In the genomic region with DNA sequence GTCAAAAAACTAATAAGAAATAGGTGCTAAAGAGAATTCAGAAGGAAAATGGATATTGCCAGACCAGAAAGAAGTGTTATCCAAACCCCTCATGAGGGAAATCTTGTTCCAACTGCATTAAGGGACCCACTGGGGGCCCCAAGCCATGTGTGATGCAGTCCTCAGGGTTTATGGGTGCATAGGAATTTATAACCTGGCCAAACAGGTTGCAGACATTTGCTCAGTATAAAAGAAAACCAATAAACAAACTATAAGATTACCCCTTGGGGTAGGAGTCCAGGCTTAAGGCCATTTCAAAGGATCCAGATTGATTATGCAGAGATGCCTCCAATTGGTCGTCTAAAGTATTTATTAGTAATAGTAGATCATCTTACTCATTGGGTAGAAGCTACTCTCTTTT, we compare ENCODE assay signal across 25 cellular contexts.
"Had no signal": no experiment of that assay in that cellular context is flagged by ENCODE, and none has a peak within 500 bp of the region (broad histone marks: within the 10 kb centered on the region; RNA-seq: fewer than 3 reads in every experiment).

No MANE protein-coding gene starts in this region.

- H3K4me3 Mint-ChIP-seq: dendritic cell treated with granulocyte-macrophage colony-stimulating factor and Interleukin-4, amounts not matched to agents 40 ng/mL and 50 ng/mL, for 4 days; effector memory CD8-positive, alpha-beta T cell; endodermal cell; immature natural killer cell; mesothelial cell of epicardium had no signal

- H3K27ac ChIP-seq: epithelial cell of prostate, foreskin keratinocyte, gastrocnemius medialis, heart right ventricle, left lung, lower lobe of right lung had no signal

- H3K9me3 ChIP-seq: gastrocnemius medialis had no signal

- H3K4me3 ChIP-seq: gastrocnemius medialis, heart right ventricle, left lung, lower lobe of right lung had no signal

- H3K27ac Mint-ChIP-seq: dendritic cell treated with granulocyte-macrophage colony-stimulating factor and Interleukin-4, amounts not matched to agents 40 ng/mL and 50 ng/mL, for 4 days; effector memory CD8-positive, alpha-beta T cell; endodermal cell; immature natural killer cell; mesothelial cell of epicardium had no signal

- H3K4me1 Mint-ChIP-seq: immature natural killer cell had no signal

- ATAC-seq: effector memory CD8-positive, alpha-beta T cell; esophagus mucosa; foreskin keratinocyte; gastrocnemius medialis; heart right ventricle; left lung; left ventricle myocardium superior; lower lobe of right lung had no signal

- H3K4me1 ChIP-seq: foreskin keratinocyte, gastrocnemius medialis, heart right ventricle, left lung, lower lobe of right lung had no signal

- H3K27me3 ChIP-seq: foreskin keratinocyte, gastrocnemius medialis, heart right ventricle, left lung had no signal

- FAIRE-seq: colon, endometrium, kidney had no signal

- H3K36me3 ChIP-seq: gastrocnemius medialis, heart right ventricle, left lung, lower lobe of right lung had no signal

- DNase-seq: cortex of kidney; effector CD8-positive, alpha-beta T cell; effector memory CD8-positive, alpha-beta T cell; endodermal cell; erythroblast; foreskin keratinocyte; gastrocnemius medialis; glutamatergic neuron; head of caudate nucleus; heart right ventricle; hypothalamus; immature natural killer cell; islet precursor cell; kidney; kidney glomerular epithelial cell; left lung; left ventricle myocardium superior; lower lobe of right lung; mesenchymal stem cell had no signal
